In genomic region chr11:65870307-65870658, GRCh38 we compare ENCODE assay signal across 17 cellular contexts. TPM values are rescaled to one million over a fixed set of nuclear protein-coding genes. Genes with fewer than 3 reads are reported as not detected.
DNase-seq lines count a peak whose midpoint lies in the region; ATAC-seq and TF ChIP-seq lines count a peak whose summit lies in the region.
"Had no signal": no experiment of that assay in that cellular context is flagged by ENCODE, and none has a peak within 500 bp of the region (broad histone marks: within the 10 kb centered on the region; RNA-seq: fewer than 3 reads in every experiment).

No MANE protein-coding gene starts in this region.

- intact Hi-C loops in activated CD8-positive, alpha-beta T cell treated with anti-CD3 and anti-CD28 coated beads for 36 hours (cut with micrococcal nuclease), result no loop called here

- peaks cover 52% of the 10 kb centered on the region for H3K4me1 Mint-ChIP-seq in activated CD8-positive, alpha-beta T cell treated with anti-CD3 and anti-CD28 coated beads, Interleukin-2, amount 10 ng/mL, durations not matched to agents 7 days and 5 days (ENCODE audit: low read depth)
- peaks cover 30% of the 10 kb centered on the region for H3K4me1 Mint-ChIP-seq in activated CD8-positive, alpha-beta T cell treated with anti-CD3 and anti-CD28 coated beads for 36 hours (ENCODE audit: low read depth)
- H3K4me1 Mint-ChIP-seq in immature natural killer cell, result peaks cover 17 to 35% of the 10 kb centered on the region in 2 donors
- H3K4me1 Mint-ChIP-seq in stimulated activated effector memory CD8-positive, alpha-beta T cell treated with anti-CD3 and anti-CD28 coated beads, Interleukin-12 subunit alpha, Interleukin-12 subunit beta, amount 100 ng/mL, for 72 hours, result peaks cover 27% of the 10 kb centered on the region

- H3K27ac Mint-ChIP-seq in activated CD8-positive, alpha-beta T cell treated with anti-CD3 and anti-CD28 coated beads, Interleukin-2, amount 10 ng/mL, durations not matched to agents 7 days and 5 days, result peak overlapping the region; percentile 64
- no peak overlapping the region for H3K27ac Mint-ChIP-seq in activated CD8-positive, alpha-beta T cell treated with anti-CD3 and anti-CD28 coated beads for 36 hours
- H3K27ac Mint-ChIP-seq in immature natural killer cell, result peak overlapping the region in 5 of 6 donors; percentile 45 to 87 (median 74)
- peak overlapping the region; percentile 83 for H3K27ac Mint-ChIP-seq in stimulated activated effector memory CD8-positive, alpha-beta T cell treated with anti-CD3 and anti-CD28 coated beads, Interleukin-12 subunit alpha, Interleukin-12 subunit beta, amount 100 ng/mL, for 72 hours

- DNase-seq in activated CD8-positive, alpha-beta T cell treated with anti-CD3 and anti-CD28 coated beads, Interleukin-2, amount 10 ng/mL, durations not matched to agents 7 days and 5 days, result no peak
- no peak for DNase-seq in activated CD8-positive, alpha-beta T cell treated with anti-CD3 and anti-CD28 coated beads for 36 hours
- no peak for DNase-seq in immature natural killer cell
- DNase-seq in stimulated activated effector memory CD8-positive, alpha-beta T cell treated with anti-CD3 and anti-CD28 coated beads, Interleukin-12 subunit alpha, Interleukin-12 subunit beta, amount 100 ng/mL, for 72 hours (ENCODE audit: low spot score in 2 of 2), result no peak
- DNase-seq in stimulated activated CD4-positive, alpha-beta T cell treated with anti-CD3 and anti-CD28 coated beads, Interleukin-12 subunit alpha, Interleukin-12 subunit beta, amount 100 ng/mL, for 4 hours, result no peak
- DNase-seq in NCI-H2081 (lab: John Stamatoyannopoulos, UW), result no peak
- DNase-seq: activated CD4-positive, alpha-beta T cell treated with anti-CD3 and anti-CD28 coated beads for 1 hour; activated T-cell treated with anti-CD3 and anti-CD28 coated beads, Interleukin-2, amount 50 U/mL, for 4 hours; DMS79; effector CD8-positive, alpha-beta T cell; foreskin melanocyte; kidney glomerular epithelial cell; NCI-H1930; NK-92 treated with Interleukin-12 subunit alpha and Interleukin-12 subunit beta, amount 100 ng/mL, for 24 hours had no signal

- H3K27ac ChIP-seq in VCaP, result peak overlapping the region; percentile 4; the same call in 1 of the 2 replicates
- H3K27ac ChIP-seq: neutrophil had no signal

- TF ChIP-seq CTCF in activated CD8-positive, alpha-beta T cell treated with anti-CD3 and anti-CD28 coated beads for 36 hours (IDR thresholded peaks at IDR 0.05), result no peak
- TF ChIP-seq CTCF in VCaP (conservative IDR thresholded peaks at IDR 0.05), result no peak

- ATAC-seq in activated CD8-positive, alpha-beta T cell treated with anti-CD3 and anti-CD28 coated beads, Interleukin-2, amount 10 ng/mL, durations not matched to agents 7 days and 5 days, result no peak
- no peak for ATAC-seq in activated CD8-positive, alpha-beta T cell treated with anti-CD3 and anti-CD28 coated beads for 36 hours
- no peak for ATAC-seq in stimulated activated effector memory CD8-positive, alpha-beta T cell treated with anti-CD3 and anti-CD28 coated beads, Interleukin-12 subunit alpha, Interleukin-12 subunit beta, amount 100 ng/mL, for 72 hours
- no peak for ATAC-seq in GM18858 (IDR thresholded peaks at IDR 0.05; ENCODE audit: unreplicated experiment)
- ATAC-seq: activated T-cell treated with anti-CD3 and anti-CD28 coated beads, Interleukin-2, amount 50 U/mL, for 4 hours had no signal

- H3K4me3 Mint-ChIP-seq in activated CD8-positive, alpha-beta T cell treated with anti-CD3 and anti-CD28 coated beads, Interleukin-2, amount 10 ng/mL, durations not matched to agents 7 days and 5 days, result no peak overlapping the region
- H3K4me3 Mint-ChIP-seq in activated CD8-positive, alpha-beta T cell treated with anti-CD3 and anti-CD28 coated beads for 36 hours, result no peak overlapping the region
- peak overlapping the region in 3 of 5 donors; percentile 27 to 50 (median 46) for H3K4me3 Mint-ChIP-seq in immature natural killer cell
- no peak overlapping the region for H3K4me3 Mint-ChIP-seq in stimulated activated effector memory CD8-positive, alpha-beta T cell treated with anti-CD3 and anti-CD28 coated beads, Interleukin-12 subunit alpha, Interleukin-12 subunit beta, amount 100 ng/mL, for 72 hours
- H3K4me3 Mint-ChIP-seq: activated T-cell treated with anti-CD3 and anti-CD28 coated beads, Interleukin-2, amount 50 U/mL, for 4 hours had no signal

- no peaks in the 10 kb centered on the region for H3K9me3 Mint-ChIP-seq in activated CD8-positive, alpha-beta T cell treated with anti-CD3 and anti-CD28 coated beads, Interleukin-2, amount 10 ng/mL, durations not matched to agents 7 days and 5 days (ENCODE audit: insufficient read depth)
- H3K9me3 Mint-ChIP-seq in activated CD8-positive, alpha-beta T cell treated with anti-CD3 and anti-CD28 coated beads for 36 hours, result no peaks in the 10 kb centered on the region
- H3K9me3 Mint-ChIP-seq in immature natural killer cell, result no peaks in the 10 kb centered on the region
- no peaks in the 10 kb centered on the region for H3K9me3 Mint-ChIP-seq in stimulated activated effector memory CD8-positive, alpha-beta T cell treated with anti-CD3 and anti-CD28 coated beads, Interleukin-12 subunit alpha, Interleukin-12 subunit beta, amount 100 ng/mL, for 72 hours
- H3K9me3 Mint-ChIP-seq: activated T-cell treated with anti-CD3 and anti-CD28 coated beads, Interleukin-2, amount 50 U/mL, for 4 hours had no signal

- peaks cover 20% of the 10 kb centered on the region for H3K36me3 Mint-ChIP-seq in activated CD8-positive, alpha-beta T cell treated with anti-CD3 and anti-CD28 coated beads, Interleukin-2, amount 10 ng/mL, durations not matched to agents 7 days and 5 days (ENCODE audit: low read depth)
- H3K36me3 Mint-ChIP-seq in activated CD8-positive, alpha-beta T cell treated with anti-CD3 and anti-CD28 coated beads for 36 hours (ENCODE audit: low read depth), result peaks cover 9% of the 10 kb centered on the region
- peaks cover 0 to 4% (median 0%) of the 10 kb centered on the region in 3 donors for H3K36me3 Mint-ChIP-seq in immature natural killer cell
- H3K36me3 Mint-ChIP-seq in stimulated activated effector memory CD8-positive, alpha-beta T cell treated with anti-CD3 and anti-CD28 coated beads, Interleukin-12 subunit alpha, Interleukin-12 subunit beta, amount 100 ng/mL, for 72 hours, result peaks cover 38% of the 10 kb centered on the region

- peaks cover 5% of the 10 kb centered on the region for H3K27me3 Mint-ChIP-seq in activated CD8-positive, alpha-beta T cell treated with anti-CD3 and anti-CD28 coated beads, Interleukin-2, amount 10 ng/mL, durations not matched to agents 7 days and 5 days (ENCODE audit: low read depth)
- H3K27me3 Mint-ChIP-seq in activated CD8-positive, alpha-beta T cell treated with anti-CD3 and anti-CD28 coated beads for 36 hours, result no peaks in the 10 kb centered on the region
- H3K27me3 Mint-ChIP-seq in immature natural killer cell (ENCODE audit: low read depth in 3 of 3), result peaks cover 0 to 8% (median 0%) of the 10 kb centered on the region in 3 donors

- CTCF ChIA-PET in activated CD8-positive, alpha-beta T cell treated with anti-CD3 and anti-CD28 coated beads, Interleukin-2, amount 10 ng/mL, durations not matched to agents 7 days and 5 days (lab: Charles Lee), result interaction anchor here (1.6 to 18.4 kb wide), 3 partner anchors 10 to 158 kb away, joined by 3 to 584 read pairs (median 90); partner anchors contain the start of genes CCDC85B, CTSW, FIBP and KAT5
- CTCF ChIA-PET in activated CD8-positive, alpha-beta T cell treated with anti-CD3 and anti-CD28 coated beads for 36 hours (lab: Charles Lee), result interaction anchor here (0.9 to 7.1 kb wide), 5 partner anchors 8 to 159 kb away, joined by 3 to 153 read pairs (median 7); partner anchors contain the start of genes CCDC85B, CFL1, FIBP and KAT5

- POLR2A ChIA-PET in activated CD8-positive, alpha-beta T cell treated with anti-CD3 and anti-CD28 coated beads, Interleukin-2, amount 10 ng/mL, durations not matched to agents 7 days and 5 days (lab: Charles Lee), result interaction anchor here (2.2 to 6.6 kb wide), 3 partner anchors 10 to 18 kb away, joined by 10 to 143 read pairs (median 20); partner anchors contain the start of genes CFL1, CTSW and MUS81
- POLR2A ChIA-PET in activated CD8-positive, alpha-beta T cell treated with anti-CD3 and anti-CD28 coated beads for 36 hours (lab: Charles Lee), result interaction anchor here (10.6 to 29.8 kb wide), 2 partner anchors 13 to 19 kb away, joined by 182 to 560 read pairs; partner anchors contain the start of genes CCDC85B, CFL1, CTSW and FIBP

RNA-seq across cellular contexts. Expression of gene EFEMP2, which starts 2.3 kb away (rescaled TPM):
- total RNA-seq in activated CD8-positive, alpha-beta T cell treated with anti-CD3 and anti-CD28 coated beads, Interleukin-2, amount 10 ng/mL, durations not matched to agents 7 days and 5 days, result 1 to 10 TPM; 4.8 to 5.0 TPM
- 10 to 100 TPM; 17.1 to 18.0 TPM for total RNA-seq in activated CD8-positive, alpha-beta T cell treated with anti-CD3 and anti-CD28 coated beads for 36 hours
- polyA plus RNA-seq in immature natural killer cell, result 1 to 10 TPM; 1.6 to 6.3 (median 3.6) TPM

RNA-seq across cellular contexts. Expression of gene CTSW, which starts 9.4 kb away (rescaled TPM):
- 100 to 1,000 TPM; 381 to 413 TPM for total RNA-seq in activated CD8-positive, alpha-beta T cell treated with anti-CD3 and anti-CD28 coated beads, Interleukin-2, amount 10 ng/mL, durations not matched to agents 7 days and 5 days
- 100 to 1,000 TPM; 124 to 126 TPM for total RNA-seq in activated CD8-positive, alpha-beta T cell treated with anti-CD3 and anti-CD28 coated beads for 36 hours
- polyA plus RNA-seq in immature natural killer cell, result 1,000 to 10,000 TPM; 2,066 to 3,052 (median 2,928) TPM

RNA-seq across cellular contexts. Expression of gene MUS81, which starts 10.1 kb away (rescaled TPM):
- 100 to 1,000 TPM; 106 to 111 TPM for total RNA-seq in activated CD8-positive, alpha-beta T cell treated with anti-CD3 and anti-CD28 coated beads, Interleukin-2, amount 10 ng/mL, durations not matched to agents 7 days and 5 days
- total RNA-seq in activated CD8-positive, alpha-beta T cell treated with anti-CD3 and anti-CD28 coated beads for 36 hours, result 10 to 100 TPM; 54.7 to 60.2 TPM
- polyA plus RNA-seq in immature natural killer cell, result 10 to 100 TPM; 22.7 to 47.0 (median 32.2) TPM

RNA-seq across cellular contexts. Expression of gene CFL1, which starts 12.3 kb away (rescaled TPM):
- total RNA-seq in activated CD8-positive, alpha-beta T cell treated with anti-CD3 and anti-CD28 coated beads, Interleukin-2, amount 10 ng/mL, durations not matched to agents 7 days and 5 days, result 1,000 to 10,000 TPM; 2,110 to 2,145 TPM
- total RNA-seq in activated CD8-positive, alpha-beta T cell treated with anti-CD3 and anti-CD28 coated beads for 36 hours, result 1,000 to 10,000 TPM; 1,059 to 1,062 TPM
- polyA plus RNA-seq in immature natural killer cell, result 1,000 to 10,000 TPM; 2,883 to 4,279 (median 3,963) TPM

RNA-seq across cellular contexts. Expression of gene FIBP, which starts 18.0 kb away (rescaled TPM):
- total RNA-seq in activated CD8-positive, alpha-beta T cell treated with anti-CD3 and anti-CD28 coated beads, Interleukin-2, amount 10 ng/mL, durations not matched to agents 7 days and 5 days, result 10 to 100 TPM; 80.4 to 89.0 TPM
- 10 to 100 TPM; 78.8 to 79.9 TPM for total RNA-seq in activated CD8-positive, alpha-beta T cell treated with anti-CD3 and anti-CD28 coated beads for 36 hours
- 100 to 1,000 TPM; 120 to 145 (median 141) TPM for polyA plus RNA-seq in immature natural killer cell

Comparison
In these comparisons a context has a peak if more than half of its experiments do, and no peak if none do; other contexts are left out.
1. H3K4me3 Mint-ChIP-seq: peak in immature natural killer cell (3 of 5); none in activated CD8-positive, alpha-beta T cell treated with anti-CD3 and anti-CD28 coated beads, Interleukin-2, amount 10 ng/mL, durations not matched to agents 7 days and 5 days (single experiment), activated CD8-positive, alpha-beta T cell treated with anti-CD3 and anti-CD28 coated beads for 36 hours (single experiment) and stimulated activated effector memory CD8-positive, alpha-beta T cell treated with anti-CD3 and anti-CD28 coated beads, Interleukin-12 subunit alpha, Interleukin-12 subunit beta, amount 100 ng/mL, for 72 hours (single experiment).